ENCODE assay signal across 9 cellular contexts in the genomic region with DNA sequence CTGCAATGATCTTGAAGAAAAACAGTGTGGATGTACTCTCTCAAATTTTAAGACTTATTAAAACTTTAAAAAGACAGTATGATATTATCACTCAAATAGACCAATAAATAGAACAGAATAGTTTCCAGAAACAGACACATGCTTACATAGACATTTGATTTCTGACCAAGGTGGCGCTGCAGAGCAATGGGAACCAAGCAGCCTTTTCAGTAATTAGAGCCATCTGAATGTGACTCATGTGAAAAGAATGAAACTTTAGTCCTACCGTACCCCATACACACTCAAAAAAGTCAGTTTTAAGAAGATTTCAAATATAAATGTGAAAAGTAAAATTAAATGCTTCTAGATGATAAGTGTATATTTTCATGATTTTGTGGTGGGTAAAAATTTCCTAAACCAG.
A peak's percentile ranks its signal among the peaks of the same experiment; 100 is the strongest.
DNase-seq lines count a peak whose midpoint lies in the region; ATAC-seq and TF ChIP-seq lines count a peak whose summit lies in the region.
"Had no signal": no experiment of that assay in that cellular context is flagged by ENCODE, and none has a peak within 500 bp of the region (broad histone marks: within the 10 kb centered on the region; RNA-seq: fewer than 3 reads in every experiment).

No MANE protein-coding gene starts in this region.

- no CpG with 5 or more reads among the region's 2 CpGs for WGBS in iPS DF 6.9 (ENCODE audit: insufficient coverage, insufficient read length)
- 32% methylated on average over 2 of the region's 2 CpGs for WGBS in right cardiac atrium

- POLR2A ChIA-PET in BJ (lab: Charles Lee) (no interaction called here), HCT116 (lab: Charles Lee) (no interaction called here)

- intact Hi-C loops in HCT116 (cut with micrococcal nuclease) (no loop called here), right cardiac atrium (cut with DNase I) (no loop called here)

- no peak overlapping the region for H3K27ac ChIP-seq in HCT116 (ENCODE audit: low read depth, low read length)
- H3K27ac ChIP-seq in iPS DF 6.9 (ENCODE audit: low read length): no peak overlapping the region
- no peak overlapping the region for H3K27ac ChIP-seq in right cardiac atrium (ENCODE audit: low read length)
- H3K27ac ChIP-seq: HL-60 had no signal

- CTCF ChIA-PET in BJ (lab: Yijun Ruan, JAX): interaction anchor here (1.3 kb wide), 1 partner anchor 9 kb away, joined by 3 read pairs; no protein-coding TSS in a partner anchor
- CTCF ChIA-PET in HCT116 (lab: Charles Lee): no interaction called here

- H2AFZ ChIP-seq in HCT116 (ENCODE audit: low read depth, low read length, poor library complexity, severe bottlenecking): peak overlapping the region; percentile 57

- H3K4me3 ChIP-seq in BJ (ENCODE audit: low read depth, low read length) (no peak overlapping the region), HCT116 (replicated peaks in 1 of 2; ENCODE audit: low read depth in 1 of 2, low read length in 2 of 2) (no peak overlapping the region), iPS DF 6.9 (ENCODE audit: low read length) (no peak overlapping the region), right cardiac atrium (ENCODE audit: low read length) (no peak overlapping the region)

- H3K27me3 ChIP-seq in BJ (ENCODE audit: control insufficient read depth, insufficient read depth, low read length) (no peaks in the 10 kb centered on the region), HCT116 (ENCODE audit: insufficient read depth, low read length) (no peaks in the 10 kb centered on the region), iPS DF 6.9 (ENCODE audit: control insufficient read depth, insufficient read depth, low read length) (no peaks in the 10 kb centered on the region), right cardiac atrium (ENCODE audit: control insufficient read depth, insufficient read depth) (no peaks in the 10 kb centered on the region)

- RAD21 ChIA-PET in HCT116 (lab: Charles Lee; ENCODE audit: low non-redundant PET in 1 of 2, low total read pairs in 2 of 2, uncharacterized antibody in 2 of 2, unreplicated experiment in 2 of 2): no interaction called here

- no peak for TF ChIP-seq POLR2A in HCT116 (IDR thresholded peaks at IDR 0.05; ENCODE audit: borderline replicate concordance, extremely low read depth, insufficient read depth, insufficient read length)

- peak; percentile 37 for TF ChIP-seq CTCF in BJ (IDR thresholded peaks at IDR 0.05; ENCODE audit: insufficient read depth, low read depth, low read length)
- peak; percentile 20 to 66 (median 52); a peak in 4 of 6 replicates for TF ChIP-seq CTCF in HCT116 (IDR thresholded peaks at IDR 0.05 in 2 of 3, conservative IDR thresholded peaks at IDR 0.05 in 1 of 3; ENCODE audit: borderline replicate concordance in 1 of 3, insufficient read depth in 1 of 3, low read depth in 2 of 3, low read length in 2 of 3)

- TF ChIP-seq RAD21 in HCT116 (IDR thresholded peaks at IDR 0.05; ENCODE audit: low read depth): no peak

- H3K4me2 ChIP-seq in HCT116 (ENCODE audit: low read length): no peak overlapping the region

- H3K9me3 ChIP-seq in HCT116 (ENCODE audit: control insufficient read depth in 1 of 2, insufficient read depth in 1 of 2, low read depth in 1 of 2, low read length in 2 of 2): 0 out of 4 replicates have a peak, but pooled peaks cover 0 to 3% of the 10 kb centered on the region in 2 experiments
- no peaks in the 10 kb centered on the region for H3K9me3 ChIP-seq in iPS DF 6.9 (ENCODE audit: control insufficient read depth, insufficient read depth, low read length)
- H3K9me3 ChIP-seq in right cardiac atrium (ENCODE audit: control insufficient read depth, low read length): no peaks in the 10 kb centered on the region

- DNase-seq in BJ (ENCODE audit: low read depth) (peak; percentile 9), HCT116 (ENCODE audit: low read depth, low spot score) (peak; percentile 53), SW480 (ENCODE audit: low spot score) (peak; percentile 42), iPS DF 6.9 (ENCODE audit: low read depth, low spot score) (peak; percentile 45), cerebellar cortex (ENCODE audit: low spot score) (no peak), nucleus accumbens (lab: John Stamatoyannopoulos, UW) (no peak), right cardiac atrium (no peak), dedifferentiated amniotic fluid mesenchymal stem cell (ENCODE audit: extremely low spot score) (no peak)

- peak; percentile 82 for ATAC-seq in HCT116
- ATAC-seq in right cardiac atrium: no peak

- no peaks in the 10 kb centered on the region for H3K36me3 ChIP-seq in BJ (ENCODE audit: control insufficient read depth, insufficient read depth, low read length)
- no peaks in the 10 kb centered on the region for H3K36me3 ChIP-seq in HCT116 (ENCODE audit: control insufficient read depth in 1 of 2, insufficient read depth in 2 of 2, low read length in 2 of 2)
- H3K36me3 ChIP-seq in iPS DF 6.9 (ENCODE audit: control insufficient read depth, insufficient read depth, low read length): no peaks in the 10 kb centered on the region

- H3K4me1 ChIP-seq in HCT116 (ENCODE audit: control insufficient read depth in 1 of 2, insufficient read depth in 2 of 2, low read length in 2 of 2): 0 out of 4 replicates have a peak, but pooled peaks cover 0 to 3% of the 10 kb centered on the region in 2 experiments
- no peaks in the 10 kb centered on the region for H3K4me1 ChIP-seq in iPS DF 6.9 (ENCODE audit: control insufficient read depth, insufficient read depth, low read length)
- no peaks in the 10 kb centered on the region for H3K4me1 ChIP-seq in right cardiac atrium (ENCODE audit: control insufficient read depth, insufficient read depth, low read length)

- no peak overlapping the region for H3K9ac ChIP-seq in HCT116 (ENCODE audit: low read length)

- no peaks in the 10 kb centered on the region for H3K9me2 ChIP-seq in HCT116 (ENCODE audit: insufficient read depth)

- no TSS peak for BruUV-seq in HCT116 (replicated peaks; lab: Mats Ljungman, UMichigan)

- H3K79me2 ChIP-seq in HCT116 (ENCODE audit: insufficient read depth, low read length): no peaks in the 10 kb centered on the region

- no peaks in the 10 kb centered on the region for H4K20me1 ChIP-seq in HCT116 (ENCODE audit: insufficient read depth)

TF ChIP-seq in HCT116, 20 proteins besides CTCF, POLR2A, EP300 and RAD21:
- no peak for TF ChIP-seq SRF (IDR thresholded peaks at IDR 0.05; ENCODE audit: low read depth)
- no peak for TF ChIP-seq EZH2 (IDR thresholded peaks at IDR 0.05)
- no peak for TF ChIP-seq POLR2AphosphoS5 (IDR thresholded peaks at IDR 0.05; ENCODE audit: low read depth, low read length)
- TF ChIP-seq FOSL1 (IDR thresholded peaks at IDR 0.05; ENCODE audit: low read depth): peak; percentile 45
- TF ChIP-seq, protein P1, sequence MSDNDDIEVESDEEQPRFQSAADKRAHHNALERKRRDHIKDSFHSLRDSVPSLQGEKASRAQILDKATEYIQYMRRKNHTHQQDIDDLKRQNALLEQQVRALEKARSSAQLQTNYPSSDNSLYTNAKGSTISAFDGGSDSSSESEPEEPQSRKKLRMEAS (IDR thresholded peaks at IDR 0.05): no peak
- no peak for TF ChIP-seq ATF3 (IDR thresholded peaks at IDR 0.05)
- peak; percentile 48 for TF ChIP-seq JUND (IDR thresholded peaks at IDR 0.05)
- TF ChIP-seq, protein P2, sequence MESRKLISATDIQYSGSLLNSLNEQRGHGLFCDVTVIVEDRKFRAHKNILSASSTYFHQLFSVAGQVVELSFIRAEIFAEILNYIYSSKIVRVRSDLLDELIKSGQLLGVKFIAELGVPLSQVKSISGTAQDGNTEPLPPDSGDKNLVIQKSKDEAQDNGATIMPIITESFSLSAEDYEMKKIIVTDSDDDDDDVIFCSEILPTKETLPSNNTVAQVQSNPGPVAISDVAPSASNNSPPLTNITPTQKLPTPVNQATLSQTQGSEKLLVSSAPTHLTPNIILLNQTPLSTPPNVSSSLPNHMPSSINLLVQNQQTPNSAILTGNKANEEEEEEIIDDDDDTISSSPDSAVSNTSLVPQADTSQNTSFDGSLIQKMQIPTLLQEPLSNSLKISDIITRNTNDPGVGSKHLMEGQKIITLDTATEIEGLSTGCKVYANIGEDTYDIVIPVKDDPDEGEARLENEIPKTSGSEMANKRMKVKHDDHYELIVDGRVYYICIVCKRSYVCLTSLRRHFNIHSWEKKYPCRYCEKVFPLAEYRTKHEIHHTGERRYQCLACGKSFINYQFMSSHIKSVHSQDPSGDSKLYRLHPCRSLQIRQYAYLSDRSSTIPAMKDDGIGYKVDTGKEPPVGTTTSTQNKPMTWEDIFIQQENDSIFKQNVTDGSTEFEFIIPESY (IDR thresholded peaks at IDR 0.05; ENCODE audit: extremely low read depth, insufficient replicate concordance, low read length): no peak
- no peak for TF ChIP-seq EGR1 (IDR thresholded peaks at IDR 0.05; ENCODE audit: low read depth)
- no peak for TF ChIP-seq ELF1 (IDR thresholded peaks at IDR 0.05; ENCODE audit: borderline replicate concordance, low read depth)
- no peak for TF ChIP-seq SIN3A (IDR thresholded peaks at IDR 0.05; ENCODE audit: low read depth)
- TF ChIP-seq TCF7L2 (IDR thresholded peaks at IDR 0.05; ENCODE audit: borderline replicate concordance, extremely low read depth, insufficient read depth, insufficient read length): no peak
- no peak for TF ChIP-seq YY1 (IDR thresholded peaks at IDR 0.05; ENCODE audit: extremely low read depth, insufficient replicate concordance, low read depth, low read length)
- TF ChIP-seq EZH2phosphoT487 (IDR thresholded peaks at IDR 0.05; ENCODE audit: borderline replicate concordance): no peak
- TF ChIP-seq ZFX (IDR thresholded peaks at IDR 0.05): no peak
- no peak for TF ChIP-seq SP1 (IDR thresholded peaks at IDR 0.05; ENCODE audit: low read depth)
- TF ChIP-seq ZNF274 (IDR thresholded peaks at IDR 0.05; ENCODE audit: low read depth, low read length): no peak

Comparison
In these comparisons a context has a peak if more than half of its experiments do, and no peak if none do; other contexts are left out.
1. DNase-seq: peak in BJ (single experiment), HCT116 (single experiment), SW480 (single experiment) and iPS DF 6.9 (single experiment); none in cerebellar cortex (single experiment), nucleus accumbens (0 of 56), right cardiac atrium (0 of 3) and dedifferentiated amniotic fluid mesenchymal stem cell (single experiment).